In genomic region chr10:124383496-124383895, GRCh38 we compare ENCODE assay signal across 16 cellular contexts. TPM values are rescaled to one million over a fixed set of nuclear protein-coding genes. Genes with fewer than 3 reads are reported as not detected.
DNase-seq lines count a peak whose midpoint lies in the region; ATAC-seq, FAIRE-seq and TF ChIP-seq lines count a peak whose summit lies in the region.
"Had no signal": no experiment of that assay in that cellular context is flagged by ENCODE, and none has a peak within 500 bp of the region (broad histone marks: within the 10 kb centered on the region; RNA-seq: fewer than 3 reads in every experiment).

No MANE protein-coding gene starts in this region.

- no peak overlapping the region for H3K4ac ChIP-seq in H1 (replicated peaks; ENCODE audit: insufficient read length, low read depth, low read length)

- no peak for TF ChIP-seq EP300 in H1 (IDR thresholded peaks at IDR 0.05; ENCODE audit: borderline replicate concordance in 1 of 2, low read depth in 2 of 2, low read length in 2 of 2)

- no peaks in the 10 kb centered on the region for H4K20me1 ChIP-seq in H1 (replicated peaks in 1 of 2; ENCODE audit: control insufficient read depth in 1 of 2, insufficient read depth in 2 of 2, low read length in 2 of 2)

- no peak overlapping the region for H2AK5ac ChIP-seq in H1 (ENCODE audit: low read depth, low read length)

- H3K27me3 ChIP-seq in H1 (replicated peaks in 1 of 4; ENCODE audit: control insufficient read depth in 3 of 4, extremely low read depth in 1 of 4, insufficient read depth in 3 of 4, low read length in 3 of 4) (peaks cover 0 to 2% (median 2%) of the 10 kb centered on the region in 4 experiments; a peak in 6 of 7 replicates), tibial artery (no peaks in the 10 kb centered on the region), MG63 (no peaks in the 10 kb centered on the region)

- H4K8ac ChIP-seq in H1 (ENCODE audit: extremely low read depth, insufficient read depth, low read length): no peak overlapping the region

- H4K91ac ChIP-seq in H1 (replicated peaks; ENCODE audit: insufficient read length, low read length): no peak overlapping the region

- no peak for DNase-seq in H1 (ENCODE audit: low read depth in 1 of 2, low spot score in 2 of 2)
- DNase-seq in sciatic nerve (ENCODE audit: low spot score): peak; percentile 45
- DNase-seq in tibial artery: peak; percentile 6 to 39
- DNase-seq in NCI-H187 (lab: John Stamatoyannopoulos, UW): no peak
- DNase-seq in NCI-H146 treated with DMSO at 0.1 percent for 48 hours (lab: John Stamatoyannopoulos, UW; ENCODE audit: unreplicated experiment): no peak
- no peak for DNase-seq in MG63
- DNase-seq: Calu3; CD4-positive, alpha-beta memory T cell; COR-L47; DMS53; GF-D8; HCEC 1CT had no signal

- H3K4me1 ChIP-seq in H1 (replicated peaks in 1 of 4; ENCODE audit: control insufficient read depth in 3 of 4, insufficient read depth in 4 of 4, low read length in 3 of 4) (peaks cover 0 to 8% (median 4%) of the 10 kb centered on the region in 4 experiments; a peak in 4 of 7 replicates), tibial artery (peaks cover 0 to 24% (median 17%) of the 10 kb centered on the region in 4 donors)

- 88% methylated on average over 6 of the region's 6 CpGs; no CpG with 5 or more reads in 1 of the 2 experiments for WGBS in H1 (ENCODE audit: extremely low coverage in 1 of 2, insufficient coverage in 1 of 2, insufficient read length in 1 of 2, insufficient replicate concordance in 2 of 2, low coverage in 1 of 2, low lambda C conversion rate in 2 of 2, missing lambda C conversion rate in 1 of 2), 2 experiments

- 0 out of 2 replicates have a peak overlapping the region, but pooled peaks have one; percentile 29 for H2BK15ac ChIP-seq in H1 (ENCODE audit: low read length)

- POLR2A ChIA-PET in H1 (lab: Charles Lee; ENCODE audit: partially characterized antibody): interaction anchor here (0.6 to 0.7 kb wide), 2 partner anchors 13 to 344 kb away, joined by 3 to 5 read pairs; no protein-coding TSS in a partner anchor

- H3K18ac ChIP-seq in H1 (ENCODE audit: extremely low read depth, low read length): no peak overlapping the region

- no peak overlapping the region for H2BK5ac ChIP-seq in H1 (ENCODE audit: low read depth, low read length)

- no peak for TF ChIP-seq POLR2A in H1 (IDR thresholded peaks at IDR 0.05; ENCODE audit: control extremely low read depth in 1 of 2, low read depth in 2 of 2, low read length in 2 of 2)

- H3K56ac ChIP-seq in H1 (replicated peaks; ENCODE audit: insufficient read length, low read depth, low read length): no peak overlapping the region

- H3K79me2 ChIP-seq in H1 (ENCODE audit: control insufficient read depth in 1 of 2, insufficient read depth in 2 of 2, low read length in 2 of 2): no peaks in the 10 kb centered on the region

- no peak overlapping the region for H3K4me2 ChIP-seq in H1 (ENCODE audit: insufficient read depth in 1 of 2, low read depth in 2 of 2, low read length in 2 of 2)
- H3K4me2 ChIP-seq: GM23338 had no signal

- TF ChIP-seq CTCF in H1 (IDR thresholded peaks at IDR 0.05; ENCODE audit: control extremely low read depth in 1 of 3, insufficient read depth in 1 of 3, low read depth in 1 of 3, low read length in 3 of 3): no peak
- TF ChIP-seq CTCF in tibial artery (IDR thresholded peaks at IDR 0.05): no peak

- H3K4me3 ChIP-seq in H1 (ENCODE audit: extremely low read depth in 1 of 4, insufficient read depth in 2 of 4, low read depth in 3 of 4, low read length in 4 of 4): no peak overlapping the region
- no peak overlapping the region for H3K4me3 ChIP-seq in tibial artery
- no peak overlapping the region for H3K4me3 ChIP-seq in MG63
- H3K4me3 ChIP-seq: GM23338 had no signal

- ATAC-seq in sciatic nerve: no peak
- ATAC-seq: GM23338 had no signal

- no peak overlapping the region for H3K14ac ChIP-seq in H1 (ENCODE audit: insufficient read length)

- no peak overlapping the region for H2BK12ac ChIP-seq in H1 (ENCODE audit: low read depth, low read length)

- H3K23ac ChIP-seq in H1 (ENCODE audit: insufficient read length): no peak overlapping the region

- no peak overlapping the region for H2AFZ ChIP-seq in H1 (ENCODE audit: low read length)
- H2AFZ ChIP-seq: GM23338 had no signal

- no peak overlapping the region for H2BK20ac ChIP-seq in H1 (ENCODE audit: low read length)

- no peak overlapping the region for H4K5ac ChIP-seq in H1 (ENCODE audit: insufficient read length, low read depth, low read length)

- TF ChIP-seq RAD21 in H1 (IDR thresholded peaks at IDR 0.05 in 1 of 2, conservative IDR thresholded peaks at IDR 0.05 in 1 of 2; ENCODE audit: low read depth in 2 of 2, low read length in 2 of 2): no peak

- CTCF ChIA-PET in H1 (lab: Charles Lee; ENCODE audit: partially characterized antibody): interaction anchor here (0.6 to 6.1 kb wide), 13 partner anchors 10 to 742 kb away, joined by 3 to 48 read pairs (median 4); no protein-coding TSS in a partner anchor

- H3K27ac ChIP-seq in H1 (ENCODE audit: low read depth, low read length) (no peak overlapping the region), tibial artery (no peak overlapping the region)

- H3K79me1 ChIP-seq in H1 (ENCODE audit: low read depth, low read length): no peaks in the 10 kb centered on the region

- H3K9me3 ChIP-seq in H1 (ENCODE audit: insufficient read depth in 2 of 2, low read depth in 1 of 2, low read length in 1 of 2) (no peaks in the 10 kb centered on the region), tibial artery (no peaks in the 10 kb centered on the region), MG63 (no peaks in the 10 kb centered on the region)

- no peaks in the 10 kb centered on the region for H3K23me2 ChIP-seq in H1 (ENCODE audit: low read depth, low read length)

- no peak overlapping the region for H3K9ac ChIP-seq in H1 (replicated peaks in 1 of 4; ENCODE audit: extremely low read depth in 1 of 4, low read depth in 3 of 4, low read length in 3 of 4)

- no peak for FAIRE-seq in H1 (lab: Jason Lieb, UNC)
- FAIRE-seq: GM12891, GM18507, H54 had no signal

- H3K36me3 ChIP-seq in H1 (ENCODE audit: control insufficient read depth in 2 of 4, insufficient read depth in 4 of 4, low read length in 3 of 4): no peaks in the 10 kb centered on the region
- no peaks in the 10 kb centered on the region for H3K36me3 ChIP-seq in tibial artery
- H3K36me3 ChIP-seq in MG63: no peaks in the 10 kb centered on the region

- intact Hi-C loops in sciatic nerve (cut with DNase I): loop anchor here (10.0 kb wide), 1 partner anchor 259 kb away; no protein-coding TSS in a partner anchor
- intact Hi-C loops in tibial artery (cut with DNase I; ENCODE audit: low total_unique reads): loop anchor here (10.0 kb wide), 1 partner anchor 359 kb away; no protein-coding TSS in a partner anchor

- no peak overlapping the region for H2BK120ac ChIP-seq in H1 (replicated peaks; ENCODE audit: low read depth, low read length)

TF ChIP-seq in H1, 55 proteins besides CTCF, POLR2A, EP300 and RAD21:
- no peak for TF ChIP-seq CHD1 (IDR thresholded peaks at IDR 0.05; ENCODE audit: low read depth, low read length)
- TF ChIP-seq TAF7 (optimal IDR thresholded peaks at IDR 0.05; ENCODE audit: borderline replicate concordance, low read depth, low read length): no peak
- no peak for TF ChIP-seq TEAD4 (IDR thresholded peaks at IDR 0.05; ENCODE audit: low read depth, low read length)
- no peak for TF ChIP-seq TAF1 (IDR thresholded peaks at IDR 0.05; ENCODE audit: low read depth, low read length)
- TF ChIP-seq MAX (IDR thresholded peaks at IDR 0.05): no peak
- no peak for TF ChIP-seq BACH1 (IDR thresholded peaks at IDR 0.05; ENCODE audit: low read length)
- no peak for TF ChIP-seq YY1 (IDR thresholded peaks at IDR 0.05; ENCODE audit: low read depth, low read length)
- TF ChIP-seq SIN3A (conservative IDR thresholded peaks at IDR 0.05 in 1 of 2, IDR thresholded peaks at IDR 0.05 in 1 of 2; ENCODE audit: low read depth in 1 of 2, low read length in 2 of 2): no peak
- TF ChIP-seq CBX8 (IDR thresholded peaks at IDR 0.05; ENCODE audit: borderline replicate concordance, low read depth, low read length): no peak
- no peak for TF ChIP-seq NRF1 (IDR thresholded peaks at IDR 0.05; ENCODE audit: low read depth, low read length)
- TF ChIP-seq FOSL1 (IDR thresholded peaks at IDR 0.05; ENCODE audit: insufficient read depth, low read depth, low read length): no peak
- no peak for TF ChIP-seq PHF8 (conservative IDR thresholded peaks at IDR 0.05; ENCODE audit: low read depth, low read length)
- no peak for TF ChIP-seq SAP30 (IDR thresholded peaks at IDR 0.05; ENCODE audit: insufficient read depth, insufficient replicate concordance, low read length)
- no peak for TF ChIP-seq SP1 (IDR thresholded peaks at IDR 0.05; ENCODE audit: low read depth, low read length)
- no peak for TF ChIP-seq MAFK (IDR thresholded peaks at IDR 0.05; ENCODE audit: low read depth, low read length)
- TF ChIP-seq POLR2AphosphoS5 (IDR thresholded peaks at IDR 0.05; ENCODE audit: low read depth, low read length): no peak
- no peak for TF ChIP-seq NANOG (IDR thresholded peaks at IDR 0.05; ENCODE audit: insufficient read depth, low read depth, low read length, poor library complexity, severe bottlenecking)
- no peak for TF ChIP-seq BRCA1 (IDR thresholded peaks at IDR 0.05; ENCODE audit: low read depth, low read length)
- no peak for TF ChIP-seq RFX5 (IDR thresholded peaks at IDR 0.05; ENCODE audit: borderline replicate concordance, low read depth, low read length)
- no peak for TF ChIP-seq CTBP2 (IDR thresholded peaks at IDR 0.05; ENCODE audit: borderline replicate concordance, insufficient read depth, insufficient read length, low read length)

RNA-seq across cellular contexts. Expression of gene OAT, which starts 35.2 kb away (rescaled TPM):
- total RNA-seq in H1 (2021; fragmentation: NEBNext Ultra II Directional; extraction: Animal tissue kit (Norgen Biotek cat#: 25700)): 121 TPM in 2 replicates
- 40.3 and 67.8 TPM in 2 replicates for polyA plus RNA-seq in H1 (2011; rRNA removed)
- 78.9 TPM for polyA plus RNA-seq in H1 (2011; cell fraction: cytosol; rRNA removed)
- 33.9 TPM for polyA plus RNA-seq in H1 (2011; cell fraction: nucleus; rRNA removed)
- polyA plus RNA-seq in H1 (2012, experiment 1 of 2): 69.7 to 96.8 TPM (median 81.5 TPM) in 4 replicates
- 10.6 TPM for polyA plus RNA-seq in H1 (2012, experiment 2 of 2)
- 57.5 TPM for polyA plus RNA-seq in H1 (2013, experiment 1 of 2)
- 54.5 TPM for polyA plus RNA-seq in H1 (2013, experiment 2 of 2)
- 65.2 and 99.5 TPM in 2 replicates for polyA minus RNA-seq in H1 (2011; rRNA and poly(A)+ RNA removed)
- 42.3 TPM for polyA minus RNA-seq in H1 (2011; cell fraction: cytosol; rRNA and poly(A)+ RNA removed)
- 33.1 TPM for polyA minus RNA-seq in H1 (2011; cell fraction: nucleus; rRNA and poly(A)+ RNA removed)
- 104 TPM for total RNA-seq in sciatic nerve
- total RNA-seq in MG63 (2014; rRNA removed; shearing (Covaris generic); ENCODE audit: low replicate concordance): 223 and 278 TPM in 2 replicates

Comparison
In these comparisons a context has a peak if more than half of its experiments do, and no peak if none do; other contexts are left out.
1. DNase-seq: peak in sciatic nerve (single experiment) and tibial artery (2 of 2); none in H1 (0 of 2), NCI-H187 (0 of 2), NCI-H146 treated with DMSO at 0.1 percent for 48 hours (single experiment) and MG63 (single experiment).